Comparison of ENCODE assay signal across 39 cellular contexts in the genomic region with DNA sequence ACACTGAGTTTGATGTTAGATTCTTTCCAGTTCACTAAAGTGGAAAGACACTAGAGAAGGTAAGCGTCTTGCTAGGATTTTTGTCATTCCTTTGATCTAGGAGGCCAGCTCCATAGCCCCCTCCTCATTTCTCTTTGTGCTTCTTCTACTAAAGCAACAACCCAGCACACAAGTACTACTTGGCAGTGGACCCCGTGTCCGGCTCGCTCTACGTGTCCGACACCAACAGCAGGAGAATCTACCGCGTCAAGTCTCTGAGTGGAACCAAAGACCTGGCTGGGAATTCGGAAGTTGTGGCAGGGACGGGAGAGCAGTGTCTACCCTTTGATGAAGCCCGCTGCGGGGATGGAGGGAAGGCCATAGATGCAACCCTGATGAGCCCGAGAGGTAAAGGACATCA.
"Had no signal": no experiment of that assay in that cellular context is flagged by ENCODE, and none has a peak within 500 bp of the region (broad histone marks: within the 10 kb centered on the region; RNA-seq: fewer than 3 reads in every experiment).

No MANE protein-coding gene starts in this region.

- H3K36me3 ChIP-seq: adrenal gland, ascending aorta, brain microvascular endothelial cell, breast epithelium, cardiac muscle cell had no signal

- H3K27ac Mint-ChIP-seq: activated naive CD4-positive, alpha-beta T cell treated with anti-CD3 and anti-CD28 coated beads for 36 hours; activated naive CD4-positive, alpha-beta T cell treated with anti-CD3 and anti-CD28 coated beads, Interleukin-2, amount 10 ng/mL, durations not matched to agents 7 days and 5 days; activated naive CD4-positive, alpha-beta T cell treated with anti-CD3 and anti-CD28 coated beads, Interleukin-2, amount 50 U/mL, for 24 hours; activated naive CD4-positive, alpha-beta T cell treated with anti-CD3 and anti-CD28 coated beads, Interleukin-2, amount 50 U/mL, for 72 hours; activated naive CD8-positive, alpha-beta T cell; activated naive CD8-positive, alpha-beta T cell treated with anti-CD3 and anti-CD28 coated beads for 36 hours; activated naive CD8-positive, alpha-beta T cell treated with anti-CD3 and anti-CD28 coated beads, Interleukin-2, amount 10 ng/mL, durations not matched to agents 7 days and 5 days; activated naive CD8-positive, alpha-beta T cell treated with anti-CD3 and anti-CD28 coated beads, Interleukin-2, amount 50 U/mL, for 24 hours; activated T-cell treated with anti-CD3 and anti-CD28 coated beads, Interleukin-2, amount 50 U/mL, for 24 hours; activated T-cell treated with anti-CD3 and anti-CD28 coated beads, Interleukin-2, amount 50 U/mL, for 72 hours; activated T-helper 1 cell treated with anti-CD3 and anti-CD28 coated beads, Interleukin-12 subunit alpha, Interleukin-12 subunit beta, Interleukin-2, Interleukin-4 antibody, amounts not matched to agents 30 ng/mL and 10 ng/mL and 1 ng/mL, durations not matched to agents 14 hours and 24 hours and 36 hours; activated T-helper 17 cell treated with anti-CD3 and anti-CD28 coated beads, Interleukin-2, amount 50 U/mL, for 72 hours; activated T-helper 2 cell treated with anti-CD3 and anti-CD28 coated beads, Interferon-gamma antibody, Interleukin-2, Interleukin-4, amounts not matched to agents 10 μg/mL and 5 μg/mL and 100 μg/mL, durations not matched to agents 14 hours and 24 hours and 36 hours; brain had no signal

- DNase-seq: activated effector memory CD4-positive, alpha-beta T cell treated with anti-CD3 and anti-CD28 coated beads, Interleukin-2, amount 50 U/mL, for 16 hours; activated effector memory CD4-positive, alpha-beta T cell treated with Interleukin-2 at 50 U/mL for 16 hours; activated gamma-delta T cell; activated gamma-delta T cell treated with Interleukin-2 at 50 U/mL for 16 hours; activated naive CD4-positive, alpha-beta T cell; activated naive CD4-positive, alpha-beta T cell treated with anti-CD3 and anti-CD28 coated beads for 36 hours; activated naive CD4-positive, alpha-beta T cell treated with anti-CD3 and anti-CD28 coated beads, Interleukin-2, amount 10 ng/mL, durations not matched to agents 7 days and 5 days; activated naive CD4-positive, alpha-beta T cell treated with anti-CD3 and anti-CD28 coated beads, Interleukin-2, amount 50 U/mL, for 16 hours; activated naive CD4-positive, alpha-beta T cell treated with Interleukin-2 at 50 U/mL for 16 hours; activated naive CD8-positive, alpha-beta T cell treated with anti-CD3 and anti-CD28 coated beads for 36 hours; activated naive CD8-positive, alpha-beta T cell treated with anti-CD3 and anti-CD28 coated beads, Interleukin-2, amount 10 ng/mL, durations not matched to agents 7 days and 5 days; activated naive CD8-positive, alpha-beta T cell treated with anti-CD3 and anti-CD28 coated beads, Interleukin-2, amount 50 U/mL, for 24 hours; activated T-cell treated with anti-CD3 and anti-CD28 coated beads, Interleukin-2, amount 50 U/mL, for 24 hours; activated T-cell treated with anti-CD3 and anti-CD28 coated beads, Interleukin-2, amount 50 U/mL, for 4 hours; activated T-cell treated with anti-CD3 and anti-CD28 coated beads, Interleukin-2, amount 50 U/mL, for 48 hours; activated T-cell treated with anti-CD3 and anti-CD28 coated beads, Interleukin-2, amount 50 U/mL, for 72 hours; adrenal gland; amniotic stem cell; amygdala; anterior cingulate cortex; aorta; body of pancreas; brain microvascular endothelial cell; caudate nucleus; central memory CD4-positive, alpha-beta T cell; cerebellar nuclear complex had no signal

- FAIRE-seq: astrocyte, bronchial epithelial cell had no signal

- H3K4me1 Mint-ChIP-seq: activated naive CD4-positive, alpha-beta T cell treated with anti-CD3 and anti-CD28 coated beads, Interleukin-2, amount 50 U/mL, for 24 hours; activated naive CD8-positive, alpha-beta T cell treated with anti-CD3 and anti-CD28 coated beads, Interleukin-2, amount 50 U/mL, for 24 hours; activated T-helper 17 cell treated with anti-CD3 and anti-CD28 coated beads, Interleukin-2, amount 50 U/mL, for 72 hours had no signal

- H3K9me3 Mint-ChIP-seq: activated naive CD4-positive, alpha-beta T cell treated with anti-CD3 and anti-CD28 coated beads for 36 hours; activated naive CD4-positive, alpha-beta T cell treated with anti-CD3 and anti-CD28 coated beads, Interleukin-2, amount 10 ng/mL, durations not matched to agents 7 days and 5 days; activated naive CD4-positive, alpha-beta T cell treated with anti-CD3 and anti-CD28 coated beads, Interleukin-2, amount 50 U/mL, for 24 hours; activated naive CD4-positive, alpha-beta T cell treated with anti-CD3 and anti-CD28 coated beads, Interleukin-2, amount 50 U/mL, for 72 hours; activated naive CD8-positive, alpha-beta T cell treated with anti-CD3 and anti-CD28 coated beads for 36 hours; activated naive CD8-positive, alpha-beta T cell treated with anti-CD3 and anti-CD28 coated beads, Interleukin-2, amount 10 ng/mL, durations not matched to agents 7 days and 5 days; activated naive CD8-positive, alpha-beta T cell treated with anti-CD3 and anti-CD28 coated beads, Interleukin-2, amount 50 U/mL, for 24 hours; activated T-cell treated with anti-CD3 and anti-CD28 coated beads, Interleukin-2, amount 50 U/mL, for 24 hours; activated T-cell treated with anti-CD3 and anti-CD28 coated beads, Interleukin-2, amount 50 U/mL, for 4 hours; activated T-cell treated with anti-CD3 and anti-CD28 coated beads, Interleukin-2, amount 50 U/mL, for 72 hours; activated T-helper 1 cell treated with anti-CD3 and anti-CD28 coated beads, Interleukin-12 subunit alpha, Interleukin-12 subunit beta, Interleukin-2, Interleukin-4 antibody, amounts not matched to agents 30 ng/mL and 10 ng/mL and 1 ng/mL, durations not matched to agents 14 hours and 24 hours and 36 hours; activated T-helper 17 cell treated with anti-CD3 and anti-CD28 coated beads, Interleukin-2, amount 50 U/mL, for 72 hours; activated T-helper 2 cell treated with anti-CD3 and anti-CD28 coated beads, Interferon-gamma antibody, Interleukin-2, Interleukin-4, amounts not matched to agents 10 μg/mL and 5 μg/mL and 100 μg/mL, durations not matched to agents 14 hours and 24 hours and 36 hours; brain; central memory CD8-positive, alpha-beta T cell had no signal

- H3K36me3 Mint-ChIP-seq: activated naive CD4-positive, alpha-beta T cell treated with anti-CD3 and anti-CD28 coated beads, Interleukin-2, amount 10 ng/mL, durations not matched to agents 7 days and 5 days; activated naive CD4-positive, alpha-beta T cell treated with anti-CD3 and anti-CD28 coated beads, Interleukin-2, amount 50 U/mL, for 24 hours; activated naive CD4-positive, alpha-beta T cell treated with anti-CD3 and anti-CD28 coated beads, Interleukin-2, amount 50 U/mL, for 72 hours; activated naive CD8-positive, alpha-beta T cell; activated naive CD8-positive, alpha-beta T cell treated with anti-CD3 and anti-CD28 coated beads for 36 hours; activated naive CD8-positive, alpha-beta T cell treated with anti-CD3 and anti-CD28 coated beads, Interleukin-2, amount 10 ng/mL, durations not matched to agents 7 days and 5 days had no signal

- ATAC-seq: activated naive CD4-positive, alpha-beta T cell treated with anti-CD3 and anti-CD28 coated beads, Interleukin-2, amount 50 U/mL, for 72 hours; activated naive CD8-positive, alpha-beta T cell treated with anti-CD3 and anti-CD28 coated beads, Interleukin-2, amount 50 U/mL, for 24 hours; activated T-cell treated with anti-CD3 and anti-CD28 coated beads, Interleukin-2, amount 50 U/mL, for 4 hours; activated T-cell treated with anti-CD3 and anti-CD28 coated beads, Interleukin-2, amount 50 U/mL, for 72 hours; activated T-helper 17 cell treated with anti-CD3 and anti-CD28 coated beads, Interleukin-2, amount 50 U/mL, for 72 hours; body of pancreas had no signal

- H3K27ac ChIP-seq: adrenal gland, ascending aorta, body of pancreas, brain microvascular endothelial cell, breast epithelium, cardiac muscle cell had no signal

- H3K27me3 ChIP-seq: adrenal gland, ascending aorta, body of pancreas, brain microvascular endothelial cell, breast epithelium, cardiac muscle cell had no signal

- H3K4me1 ChIP-seq: ascending aorta, breast epithelium had no signal

- H3K4me3 Mint-ChIP-seq: activated naive CD4-positive, alpha-beta T cell treated with anti-CD3 and anti-CD28 coated beads for 36 hours; activated naive CD4-positive, alpha-beta T cell treated with anti-CD3 and anti-CD28 coated beads, Interleukin-2, amount 10 ng/mL, durations not matched to agents 7 days and 5 days; activated naive CD4-positive, alpha-beta T cell treated with anti-CD3 and anti-CD28 coated beads, Interleukin-2, amount 50 U/mL, for 24 hours; activated naive CD8-positive, alpha-beta T cell; activated naive CD8-positive, alpha-beta T cell treated with anti-CD3 and anti-CD28 coated beads for 36 hours; activated naive CD8-positive, alpha-beta T cell treated with anti-CD3 and anti-CD28 coated beads, Interleukin-2, amount 10 ng/mL, durations not matched to agents 7 days and 5 days; activated naive CD8-positive, alpha-beta T cell treated with anti-CD3 and anti-CD28 coated beads, Interleukin-2, amount 50 U/mL, for 24 hours; activated T-cell treated with anti-CD3 and anti-CD28 coated beads, Interleukin-2, amount 50 U/mL, for 24 hours; activated T-cell treated with anti-CD3 and anti-CD28 coated beads, Interleukin-2, amount 50 U/mL, for 4 hours; activated T-cell treated with anti-CD3 and anti-CD28 coated beads, Interleukin-2, amount 50 U/mL, for 72 hours; activated T-helper 1 cell treated with anti-CD3 and anti-CD28 coated beads, Interleukin-12 subunit alpha, Interleukin-12 subunit beta, Interleukin-2, Interleukin-4 antibody, amounts not matched to agents 30 ng/mL and 10 ng/mL and 1 ng/mL, durations not matched to agents 14 hours and 24 hours and 36 hours; activated T-helper 17 cell treated with anti-CD3 and anti-CD28 coated beads, Interleukin-2, amount 50 U/mL, for 72 hours; brain; central memory CD8-positive, alpha-beta T cell had no signal

- H3K27me3 Mint-ChIP-seq: activated naive CD8-positive, alpha-beta T cell; central memory CD8-positive, alpha-beta T cell had no signal

- H3K9me3 ChIP-seq: adrenal gland, ascending aorta, body of pancreas, breast epithelium had no signal

- H3K4me3 ChIP-seq: adrenal gland, ascending aorta, body of pancreas, breast epithelium, cardiac muscle cell had no signal
